In genomic region chrX:50471390-50471789, GRCh38 we compare ENCODE assay signal across 21 cellular contexts. TPM values are rescaled to one million over a fixed set of nuclear protein-coding genes. Genes with fewer than 3 reads are reported as not detected.
DNase-seq lines count a peak whose midpoint lies in the region; ATAC-seq, FAIRE-seq and TF ChIP-seq lines count a peak whose summit lies in the region.
"Had no signal": no experiment of that assay in that cellular context is flagged by ENCODE, and none has a peak within 500 bp of the region (broad histone marks: within the 10 kb centered on the region; RNA-seq: fewer than 3 reads in every experiment).

No MANE protein-coding gene starts in this region.

- no peak for DNase-seq in stimulated activated naive CD8-positive, alpha-beta T cell treated with anti-CD3 and anti-CD28 coated beads, Interleukin-15, Interleukin-2, amounts not matched to agents 100 U/mL and 50 U/mL, for 24 hours
- DNase-seq in urothelium cell line (ENCODE audit: low spot score), result peak; percentile 19
- DNase-seq in frontal cortex (ENCODE audit: low spot score in 2 of 2), result no peak
- no peak for DNase-seq in activated CD8-positive, alpha-beta memory T cell treated with anti-CD3 and anti-CD28 coated beads for 24 hours
- DNase-seq: activated CD4-positive, alpha-beta T cell treated with anti-CD3 and anti-CD28 coated beads, Interleukin-2, amount 50 U/mL, for 4 hours; aorta; foreskin melanocyte; HCEC 1CT; NCI-H2029; tibial artery had no signal

- H3K4me1 ChIP-seq in mesodermal cell (ENCODE audit: control insufficient read depth, insufficient read depth, low read length, poor library complexity, severe bottlenecking), result peaks cover 3% of the 10 kb centered on the region

- no peaks in the 10 kb centered on the region for H3K9me3 Mint-ChIP-seq in stimulated activated naive CD8-positive, alpha-beta T cell treated with anti-CD3 and anti-CD28 coated beads, Interleukin-15, Interleukin-2, amounts not matched to agents 100 ng/mL and 50 ng/mL, for 24 hours
- peaks cover 0 to 4% (median 0%) of the 10 kb centered on the region in 5 experiments for H3K9me3 Mint-ChIP-seq in brain
- H3K9me3 Mint-ChIP-seq: activated T-helper 1 cell treated with anti-CD3 and anti-CD28 coated beads, Interleukin-12 subunit alpha, Interleukin-12 subunit beta, Interleukin-2, Interleukin-4 antibody, amounts not matched to agents 30 ng/mL and 10 ng/mL and 1 ng/mL, durations not matched to agents 14 hours and 24 hours and 36 hours; IgD-negative memory B cell had no signal

- H3K27ac ChIP-seq in mesodermal cell (ENCODE audit: low read depth, low read length, severe bottlenecking), result no peak overlapping the region
- H3K27ac ChIP-seq: tibial artery had no signal

- 0% methylated on average over 11 of the region's 23 CpGs; no CpG with 5 or more reads in 1 of the 2 experiments for WGBS in mesodermal cell (ENCODE audit: insufficient coverage in 2 of 2), 2 experiments

- H3K4me3 Mint-ChIP-seq in stimulated activated naive CD8-positive, alpha-beta T cell treated with anti-CD3 and anti-CD28 coated beads, Interleukin-15, Interleukin-2, amounts not matched to agents 100 ng/mL and 50 ng/mL, for 24 hours, result peak overlapping the region; percentile 10
- peak overlapping the region; percentile 76 to 85 (median 82) for H3K4me3 Mint-ChIP-seq in brain
- H3K4me3 Mint-ChIP-seq: activated T-helper 1 cell treated with anti-CD3 and anti-CD28 coated beads, Interleukin-12 subunit alpha, Interleukin-12 subunit beta, Interleukin-2, Interleukin-4 antibody, amounts not matched to agents 30 ng/mL and 10 ng/mL and 1 ng/mL, durations not matched to agents 14 hours and 24 hours and 36 hours had no signal

- FAIRE-seq in urothelium cell line (lab: Jason Lieb, UNC) (no peak), frontal cortex (lab: Jason Lieb, UNC) (no peak)
- FAIRE-seq: keratinocyte, TTC549 had no signal

- H3K9me3 ChIP-seq in mesodermal cell (ENCODE audit: control insufficient read depth, low read length), result no peaks in the 10 kb centered on the region
- H3K9me3 ChIP-seq: tibial artery had no signal

- H3K27ac Mint-ChIP-seq in stimulated activated naive CD8-positive, alpha-beta T cell treated with anti-CD3 and anti-CD28 coated beads, Interleukin-15, Interleukin-2, amounts not matched to agents 100 ng/mL and 50 ng/mL, for 24 hours, result no peak overlapping the region
- no peak overlapping the region for H3K27ac Mint-ChIP-seq in brain
- H3K27ac Mint-ChIP-seq: activated T-helper 1 cell treated with anti-CD3 and anti-CD28 coated beads, Interleukin-12 subunit alpha, Interleukin-12 subunit beta, Interleukin-2, Interleukin-4 antibody, amounts not matched to agents 30 ng/mL and 10 ng/mL and 1 ng/mL, durations not matched to agents 14 hours and 24 hours and 36 hours; IgD-negative memory B cell had no signal

- no peak for ATAC-seq in stimulated activated naive CD8-positive, alpha-beta T cell treated with anti-CD3 and anti-CD28 coated beads, Interleukin-15, Interleukin-2, amounts not matched to agents 100 U/mL and 50 U/mL, for 24 hours
- no peak for ATAC-seq in HG02642 (IDR thresholded peaks at IDR 0.05; ENCODE audit: poor library complexity, unreplicated experiment)

- peaks cover 52% of the 10 kb centered on the region for H3K27me3 Mint-ChIP-seq in stimulated activated naive CD8-positive, alpha-beta T cell treated with anti-CD3 and anti-CD28 coated beads, Interleukin-15, Interleukin-2, amounts not matched to agents 100 ng/mL and 50 ng/mL, for 24 hours
- peaks cover 70% of the 10 kb centered on the region for H3K27me3 Mint-ChIP-seq in brain

- no peaks in the 10 kb centered on the region for H3K36me3 ChIP-seq in mesodermal cell (ENCODE audit: control insufficient read depth, insufficient read depth, low read length)
- H3K36me3 ChIP-seq: tibial artery had no signal

- no peaks in the 10 kb centered on the region for H3K36me3 Mint-ChIP-seq in stimulated activated naive CD8-positive, alpha-beta T cell treated with anti-CD3 and anti-CD28 coated beads, Interleukin-15, Interleukin-2, amounts not matched to agents 100 ng/mL and 50 ng/mL, for 24 hours (ENCODE audit: low read depth)
- H3K36me3 Mint-ChIP-seq in brain, result no peaks in the 10 kb centered on the region
- H3K36me3 Mint-ChIP-seq: IgD-negative memory B cell had no signal

- TF ChIP-seq CTCF in brain (conservative IDR thresholded peaks at IDR 0.05), result no peak

- H3K4me1 Mint-ChIP-seq in stimulated activated naive CD8-positive, alpha-beta T cell treated with anti-CD3 and anti-CD28 coated beads, Interleukin-15, Interleukin-2, amounts not matched to agents 100 ng/mL and 50 ng/mL, for 24 hours (ENCODE audit: low read depth), result peaks cover 6% of the 10 kb centered on the region
- H3K4me1 Mint-ChIP-seq in brain, result peaks cover 24% of the 10 kb centered on the region

- H3K4me3 ChIP-seq in mesodermal cell (ENCODE audit: extremely low read depth, insufficient read depth, low read length, poor library complexity, severe bottlenecking), result peak overlapping the region; percentile 34

RNA-seq across cellular contexts. Expression of gene DGKK, which starts 0.8 kb away (rescaled TPM):
- not detected for polyA plus RNA-seq in brain (ENCODE audit: insufficient read depth, low read depth, low replicate concordance)
- polyA plus RNA-seq in mesodermal cell (2013, experiment 1 of 2), result 0.81 TPM
- 0.96 TPM for polyA plus RNA-seq in mesodermal cell (2013, experiment 2 of 2)
- total RNA-seq in frontal cortex, result 0.41 TPM
- total RNA-seq: activated T-helper 1 cell treated with anti-CD3 and anti-CD28 coated beads, Interleukin-12 subunit alpha, Interleukin-12 subunit beta, Interleukin-2, Interleukin-4 antibody, amounts not matched to agents 30 ng/mL and 10 ng/mL and 1 ng/mL, durations not matched to agents 14 hours and 24 hours and 36 hours; aorta; mesenteric fat pad; osteocyte had no signal
- polyA plus RNA-seq: aorta, BJ, keratinocyte had no signal
